In genomic region chr15:60091150-60091549, GRCh38 we compare ENCODE assay signal across 12 cellular contexts.
A peak's percentile ranks its signal among the peaks of the same experiment; 100 is the strongest.
DNase-seq lines count a peak whose midpoint lies in the region; ATAC-seq, FAIRE-seq and TF ChIP-seq lines count a peak whose summit lies in the region.
"Had no signal": no experiment of that assay in that cellular context is flagged by ENCODE, and none has a peak within 500 bp of the region (broad histone marks: within the 10 kb centered on the region; RNA-seq: fewer than 3 reads in every experiment).

No MANE protein-coding gene starts in this region.

- DNase-seq in HPDE6-E6E7 (ENCODE audit: extremely low spot score) = peak; percentile 97
- peak; percentile 82 for DNase-seq in astrocyte of the spinal cord (ENCODE audit: low read depth, low spot score)
- DNase-seq in keratinocyte (ENCODE audit: low read depth, low spot score) = peak; percentile 81
- no peak for DNase-seq in NCI-H2227 treated with DMSO at 0.1 percent for 48 hours (lab: John Stamatoyannopoulos, UW)
- DNase-seq in HEK293T (ENCODE audit: extremely low spot score) = no peak
- DNase-seq in NCI-H2107 (lab: John Stamatoyannopoulos, UW) = no peak
- DNase-seq: activated CD4-positive, alpha-beta T cell treated with anti-CD3 and anti-CD28 coated beads, Interleukin-2, amount 50 U/mL, for 4 hours; NCI-H1417 treated with DMSO at 0.1 percent for 48 hours; Peyer's patch; stimulated activated CD4-positive, alpha-beta T cell treated with anti-CD3 and anti-CD28 coated beads, Interleukin-4, amount 100 ng/mL, for 24 hours had no signal

- no peak for ATAC-seq in GM18873 (IDR thresholded peaks at IDR 0.05; ENCODE audit: low FRiP score, unreplicated experiment)

- H3K9me3 ChIP-seq in keratinocyte (ENCODE audit: control insufficient read depth, low read depth, low read length) (no peaks in the 10 kb centered on the region), subcutaneous abdominal adipose tissue (ENCODE audit: control insufficient read depth in 5 of 5, low read length in 5 of 5) (no peaks in the 10 kb centered on the region)
- H3K9me3 ChIP-seq: Peyer's patch had no signal

- H3K9ac ChIP-seq in keratinocyte (ENCODE audit: control insufficient read depth, extremely low read depth, insufficient read depth, low read length) (no peak overlapping the region), subcutaneous abdominal adipose tissue (ENCODE audit: low read length in 5 of 5) (peak overlapping the region in 1 of 5 donors; percentile 40)

- H3K4me1 ChIP-seq in keratinocyte (ENCODE audit: control insufficient read depth, extremely low read depth, insufficient read depth, low read length) = peaks cover 19% of the 10 kb centered on the region
- peaks cover 0 to 52% (median 24%) of the 10 kb centered on the region in 5 donors for H3K4me1 ChIP-seq in subcutaneous abdominal adipose tissue (ENCODE audit: control insufficient read depth in 5 of 5, insufficient read depth in 5 of 5, low read length in 5 of 5)
- H3K4me1 ChIP-seq: Peyer's patch had no signal

- no peaks in the 10 kb centered on the region for H3K79me2 ChIP-seq in keratinocyte (ENCODE audit: control insufficient read depth, insufficient read depth, low read length)

- H3K36me3 ChIP-seq in keratinocyte (ENCODE audit: control insufficient read depth in 2 of 2, extremely low read depth in 1 of 2, insufficient read depth in 2 of 2, low read length in 2 of 2) (no peaks in the 10 kb centered on the region), subcutaneous abdominal adipose tissue (ENCODE audit: control insufficient read depth in 5 of 5, insufficient read depth in 5 of 5, low read length in 5 of 5) (no peaks in the 10 kb centered on the region)
- H3K36me3 ChIP-seq: Peyer's patch had no signal

- H3K4me3 ChIP-seq in astrocyte of the spinal cord (ENCODE audit: low read depth, low read length) (no peak overlapping the region), keratinocyte (ENCODE audit: control insufficient read depth in 2 of 3, extremely low read depth in 1 of 3, insufficient read depth in 2 of 3, low read depth in 1 of 3, low read length in 3 of 3) (peak overlapping the region in 1 of 3 experiments; percentile 19), subcutaneous abdominal adipose tissue (ENCODE audit: low read depth in 1 of 5, low read length in 5 of 5) (no peak overlapping the region)
- H3K4me3 ChIP-seq: Peyer's patch had no signal

- in situ Hi-C loops in astrocyte of the spinal cord (cut with HindIII; ENCODE audit: low sequenced_read_pairs) = no loop called here

- H3K27me3 ChIP-seq in keratinocyte (ENCODE audit: control insufficient read depth, extremely low read depth, insufficient read depth, low read length) = no peaks in the 10 kb centered on the region
- no peaks in the 10 kb centered on the region for H3K27me3 ChIP-seq in subcutaneous abdominal adipose tissue (ENCODE audit: control insufficient read depth in 5 of 5, insufficient read depth in 4 of 5, low read length in 5 of 5)
- H3K27me3 ChIP-seq: Peyer's patch had no signal

- CTCF ChIA-PET in HEK293T (lab: Yijun Ruan, JAX) = interaction anchor here (0.6 to 0.9 kb wide), 2 partner anchors 11 to 238 kb away, joined by 3 to 4 read pairs; no protein-coding TSS in a partner anchor

- H3K27ac ChIP-seq in keratinocyte (ENCODE audit: control insufficient read depth, insufficient read depth, low read length) = peak overlapping the region; percentile 22
- H3K27ac ChIP-seq in subcutaneous abdominal adipose tissue (ENCODE audit: low read depth, low read length) = peak overlapping the region; percentile 82
- H3K27ac ChIP-seq: Peyer's patch had no signal

- no peak for TF ChIP-seq CTCF in astrocyte of the spinal cord (IDR thresholded peaks at IDR 0.05; ENCODE audit: low read depth, low read length)
- TF ChIP-seq CTCF in keratinocyte (optimal IDR thresholded peaks at IDR 0.05 in 1 of 3, IDR thresholded peaks at IDR 0.05 in 1 of 3, conservative IDR thresholded peaks at IDR 0.05 in 1 of 3; ENCODE audit: extremely low read depth in 1 of 3, insufficient read depth in 2 of 3, low read length in 3 of 3) = no peak

- dilution Hi-C loops in keratinocyte (cut with MboI; ENCODE audit: extremely low pct_ligation_motif_present, low sequenced_read_pairs) = no loop called here

- no peaks in the 10 kb centered on the region for H3K9me1 ChIP-seq in keratinocyte (ENCODE audit: control insufficient read depth, extremely low read depth, insufficient read depth, low read length)

- H2AFZ ChIP-seq in keratinocyte (ENCODE audit: control insufficient read depth, low read length) = peak overlapping the region; percentile 8

- FAIRE-seq in keratinocyte (lab: Jason Lieb, UNC) = peak; percentile 100

- no peaks in the 10 kb centered on the region for H4K20me1 ChIP-seq in keratinocyte (ENCODE audit: control insufficient read depth, extremely low read depth, insufficient read depth, low read length)

- H3K4me2 ChIP-seq in keratinocyte (ENCODE audit: control insufficient read depth, extremely low read depth, insufficient read depth, low read depth, low read length) = peak overlapping the region; percentile 68

- POLR2A ChIA-PET in HEK293T (lab: Yijun Ruan, JAX) = no interaction called here

TF ChIP-seq in HEK293T, 16 proteins besides CTCF, POLR2A, EP300 and RAD21:
- TF ChIP-seq NFRKB (IDR thresholded peaks at IDR 0.05) = no peak
- no peak for TF ChIP-seq PKNOX1 (IDR thresholded peaks at IDR 0.05)
- TF ChIP-seq ARNT (IDR thresholded peaks at IDR 0.05) = no peak
- TF ChIP-seq L3MBTL2 (conservative IDR thresholded peaks at IDR 0.05) = no peak
- TF ChIP-seq CTBP1 (IDR thresholded peaks at IDR 0.05; ENCODE audit: borderline replicate concordance) = no peak
- no peak for TF ChIP-seq FOXM1 (IDR thresholded peaks at IDR 0.05; ENCODE audit: borderline replicate concordance)
- no peak for TF ChIP-seq ELF4 (IDR thresholded peaks at IDR 0.05)
- no peak for TF ChIP-seq FOXK2 (IDR thresholded peaks at IDR 0.05)
- TF ChIP-seq SP1 (IDR thresholded peaks at IDR 0.05) = no peak
- TF ChIP-seq FOXA1 (IDR thresholded peaks at IDR 0.05) = no peak
- no peak for TF ChIP-seq SUZ12 (IDR thresholded peaks at IDR 0.05)
- TF ChIP-seq ZNF384 (IDR thresholded peaks at IDR 0.05) = no peak
- no peak for TF ChIP-seq BHLHE40 (IDR thresholded peaks at IDR 0.05; ENCODE audit: borderline replicate concordance)

Comparison
In these comparisons a context has a peak if more than half of its experiments do, and no peak if none do; other contexts are left out.
1. DNase-seq: peak in HPDE6-E6E7 (single experiment), astrocyte of the spinal cord (single experiment) and keratinocyte (single experiment); none in NCI-H2227 treated with DMSO at 0.1 percent for 48 hours (single experiment), HEK293T (single experiment) and NCI-H2107 (single experiment).